Comparison of ENCODE assay signal across 8 cellular contexts in genomic region chr7:99324966-99325596, GRCh38. TPM values are rescaled to one million over a fixed set of nuclear protein-coding genes. Genes with fewer than 3 reads are reported as not detected.
DNase-seq lines count a peak whose midpoint lies in the region; ATAC-seq and TF ChIP-seq lines count a peak whose summit lies in the region.

No MANE protein-coding gene starts in this region.

- no peak overlapping the region for H2BK5ac ChIP-seq in mesenchymal stem cell (ENCODE audit: low read depth, low read length, poor library complexity, severe bottlenecking)

- H4K8ac ChIP-seq in mesenchymal stem cell (ENCODE audit: low read length) = peak overlapping the region; percentile 99

- H2AFZ ChIP-seq in mesenchymal stem cell (ENCODE audit: low read depth, low read length) = peak overlapping the region; percentile 74

- no peak for TF ChIP-seq POLR2A in vagina (IDR thresholded peaks at IDR 0.05)

- H3K36me3 ChIP-seq in mesenchymal stem cell (ENCODE audit: control insufficient read depth in 1 of 2, insufficient read depth in 2 of 2, low read depth in 1 of 2, low read length in 2 of 2) (no peaks in the 10 kb centered on the region), vagina (no peaks in the 10 kb centered on the region)

- peak overlapping the region; percentile 94 to 99 for H3K4ac ChIP-seq in mesenchymal stem cell (ENCODE audit: low read depth in 1 of 2, low read length in 2 of 2)

- peak overlapping the region; percentile 98 for H3K4me2 ChIP-seq in mesenchymal stem cell (ENCODE audit: low read length, poor library complexity, severe bottlenecking)

- no peaks in the 10 kb centered on the region for H3K27me3 Mint-ChIP-seq in MCF 10A (ENCODE audit: insufficient read depth, unreplicated experiment)

- H3K18ac ChIP-seq in mesenchymal stem cell (ENCODE audit: low read depth in 1 of 2, low read length in 2 of 2) = peak overlapping the region; percentile 94 to 97

- H3K4me3 Mint-ChIP-seq in MCF 10A (ENCODE audit: unreplicated experiment) = peak overlapping the region; percentile 82

- 42% methylated on average over 13 of the region's 15 CpGs for WGBS in mesenchymal stem cell

- peak overlapping the region; percentile 93 for H3K9ac ChIP-seq in mesenchymal stem cell (ENCODE audit: low read length)

- H3K9me3 Mint-ChIP-seq in MCF 10A (ENCODE audit: unreplicated experiment) = no peaks in the 10 kb centered on the region

- peak overlapping the region; percentile 56 for H4K91ac ChIP-seq in mesenchymal stem cell (ENCODE audit: low read length)

- H3K27ac ChIP-seq in mesenchymal stem cell (ENCODE audit: low read length, poor library complexity, severe bottlenecking) (no peak overlapping the region), vagina (peak overlapping the region; percentile 81)

- no peaks in the 10 kb centered on the region for H3K27me3 ChIP-seq in mesenchymal stem cell (ENCODE audit: control insufficient read depth in 1 of 2, insufficient read depth in 1 of 2, low read length in 2 of 2)
- no peaks in the 10 kb centered on the region for H3K27me3 ChIP-seq in vagina

- peaks cover 11% of the 10 kb centered on the region for H3K4me1 Mint-ChIP-seq in MCF 10A (ENCODE audit: insufficient read depth, unreplicated experiment)

- H3K36me3 Mint-ChIP-seq in MCF 10A (ENCODE audit: insufficient read depth, unreplicated experiment) = peaks cover 9% of the 10 kb centered on the region

- H3K79me1 ChIP-seq in mesenchymal stem cell (replicated peaks; ENCODE audit: low read length, poor library complexity, severe bottlenecking) = peaks cover 6% of the 10 kb centered on the region

- intact Hi-C loops in MCF 10A (cut with micrococcal nuclease) (no loop called here), vagina (cut with DNase I) (no loop called here)

- TSS peak; percentile 57 for BruUV-seq in MCF 10A (replicated peaks; lab: Mats Ljungman, UMichigan)

- peak; percentile 8 for ATAC-seq in HG03520 (IDR thresholded peaks at IDR 0.05; ENCODE audit: unreplicated experiment)

- H3K9me3 ChIP-seq in mesenchymal stem cell (ENCODE audit: control insufficient read depth, low read length) (no peaks in the 10 kb centered on the region), vagina (no peaks in the 10 kb centered on the region)

- no peak overlapping the region for H2BK120ac ChIP-seq in mesenchymal stem cell (ENCODE audit: low read depth, low read length)

- CTCF ChIA-PET in MCF 10A (lab: Yijun Ruan, JAX) = interaction anchor here (0.6 to 1.3 kb wide), 5 partner anchors 12 to 198 kb away, joined by 3 to 8 read pairs (median 4); no protein-coding TSS in a partner anchor

- H2BK12ac ChIP-seq in mesenchymal stem cell (ENCODE audit: low read length in 2 of 2) = no peak overlapping the region

- peak overlapping the region; percentile 29 to 57 for H3K14ac ChIP-seq in mesenchymal stem cell (ENCODE audit: low read length in 2 of 2)

- DNase-seq in NCI-H1417 (lab: John Stamatoyannopoulos, UW) (peak in 2 of 3 experiments; percentile 56 to 79), NCI-H1417 treated with DMSO at 0.1 percent for 48 hours (lab: John Stamatoyannopoulos, UW) (no peak), MCF 10A (ENCODE audit: unreplicated experiment) (no peak), mesenchymal stem cell (no peak), vagina (ENCODE audit: extremely low spot score in 2 of 2) (no peak), MV-4-11 (lab: John Stamatoyannopoulos, UW) (no peak), epidermal melanocyte (ENCODE audit: insufficient read length, low spot score) (no peak)

- peak overlapping the region; percentile 81 for H3K27ac Mint-ChIP-seq in MCF 10A (ENCODE audit: low read depth, unreplicated experiment)

- TF ChIP-seq CTCF in MCF 10A (IDR thresholded peaks at IDR 0.05; ENCODE audit: unreplicated experiment) (no peak), vagina (IDR thresholded peaks at IDR 0.05) (no peak)

- H3K23ac ChIP-seq in mesenchymal stem cell (ENCODE audit: low read length in 2 of 2) = peak overlapping the region in 1 of 2 experiments; percentile 80

- H2AK5ac ChIP-seq in mesenchymal stem cell (ENCODE audit: low read length, severe bottlenecking) = peak overlapping the region; percentile 63

- POLR2A ChIA-PET in MCF 10A (lab: Yijun Ruan, JAX) = interaction anchor here (0.7 to 2.9 kb wide), 17 partner anchors 9 to 755 kb away, joined by 3 to 22 read pairs (median 3); partner anchors contain the start of genes BUD31, CPSF4, PDAP1 and PTCD1

- peaks cover 10% of the 10 kb centered on the region for H3K4me1 ChIP-seq in mesenchymal stem cell (ENCODE audit: control insufficient read depth, insufficient read depth, low read depth, low read length)
- peaks cover 44% of the 10 kb centered on the region for H3K4me1 ChIP-seq in vagina

- H3K4me3 ChIP-seq in mesenchymal stem cell (ENCODE audit: insufficient read depth in 1 of 2, low read depth in 1 of 2, low read length in 2 of 2) (peak overlapping the region; percentile 82 to 90), vagina (peak overlapping the region; percentile 72 to 97)

- H2BK15ac ChIP-seq in mesenchymal stem cell (ENCODE audit: low read depth, poor library complexity, severe bottlenecking) = peak overlapping the region; percentile 38

RNA-seq across cellular contexts. Expression of gene ARPC1A, which starts 0.6 kb away (rescaled TPM):
- total RNA-seq in MCF 10A (2022) = 149 and 180 TPM in 2 replicates
- polyA plus RNA-seq in mesenchymal stem cell (2013, experiment 1 of 2) = 293 TPM
- 307 TPM for polyA plus RNA-seq in mesenchymal stem cell (2013, experiment 2 of 2)
- 106 TPM for total RNA-seq in vagina

RNA-seq across cellular contexts. Expression of gene ARPC1B, which starts 49.4 kb away (rescaled TPM):
- total RNA-seq in MCF 10A (2022) = 174 and 192 TPM in 2 replicates
- 211 TPM for polyA plus RNA-seq in mesenchymal stem cell (2013, experiment 1 of 2)
- polyA plus RNA-seq in mesenchymal stem cell (2013, experiment 2 of 2) = 214 TPM
- total RNA-seq in vagina = 114 TPM

RNA-seq across cellular contexts. Expression of gene MYH16, which starts 52.4 kb away (rescaled TPM):
- total RNA-seq in MCF 10A (2022) (0.33 TPM in 1 of 2 replicates, not detected in the other), vagina (not detected)
- 0.03 TPM for polyA plus RNA-seq in mesenchymal stem cell (2013, experiment 1 of 2)
- 0.03 TPM for polyA plus RNA-seq in mesenchymal stem cell (2013, experiment 2 of 2)

Comparison
In these comparisons a context has a peak if more than half of its experiments do, and no peak if none do; other contexts are left out.
1. DNase-seq: peak in NCI-H1417 (2 of 3); none in NCI-H1417 treated with DMSO at 0.1 percent for 48 hours (single experiment), MCF 10A (single experiment), mesenchymal stem cell (single experiment), vagina (0 of 2), MV-4-11 (single experiment) and epidermal melanocyte (single experiment).